ENCODE assay signal across 14 cellular contexts in genomic region chr14:45222485-45223262, GRCh38. TPM values are rescaled to one million over a fixed set of nuclear protein-coding genes. Genes with fewer than 3 reads are reported as not detected.
DNase-seq lines count a peak whose midpoint lies in the region; ATAC-seq and TF ChIP-seq lines count a peak whose summit lies in the region.
"Had no signal": no experiment of that assay in that cellular context is flagged by ENCODE, and none has a peak within 500 bp of the region (broad histone marks: within the 10 kb centered on the region; RNA-seq: fewer than 3 reads in every experiment).

No MANE protein-coding gene starts in this region.

- H3K4me1 ChIP-seq in mucosa of descending colon (ENCODE audit: low read depth) = no peaks in the 10 kb centered on the region
- H3K4me1 ChIP-seq: heart left ventricle, SJSA1 had no signal

- ATAC-seq in GM19467 (IDR thresholded peaks at IDR 0.05; ENCODE audit: unreplicated experiment) = peak; percentile 53
- ATAC-seq in HG03039 (IDR thresholded peaks at IDR 0.05; ENCODE audit: unreplicated experiment) = peak; percentile 43
- ATAC-seq in mucosa of descending colon = peak; percentile 49
- ATAC-seq: heart left ventricle had no signal

- H3K27ac Mint-ChIP-seq in activated CD4-positive, alpha-beta memory T cell treated with anti-CD3 and anti-CD28 coated beads, Interleukin-2, amount 10 ng/mL, durations not matched to agents 7 days and 5 days = peak overlapping the region; percentile 36
- no peak overlapping the region for H3K27ac Mint-ChIP-seq in activated CD4-positive, alpha-beta memory T cell treated with anti-CD3 and anti-CD28 coated beads for 36 hours

- TF ChIP-seq CTCF in mucosa of descending colon (IDR thresholded peaks at IDR 0.05) = no peak

- intact Hi-C loops in activated CD4-positive, alpha-beta memory T cell treated with anti-CD3 and anti-CD28 coated beads for 36 hours (cut with micrococcal nuclease) = no loop called here
- intact Hi-C loops in mucosa of descending colon (cut with DNase I, micrococcal nuclease) (no loop called here), posterior cingulate gyrus (cut with DNase I) (no loop called here)

- no peaks in the 10 kb centered on the region for H3K36me3 ChIP-seq in mucosa of descending colon (ENCODE audit: low read depth)

- H3K9me3 ChIP-seq in mucosa of descending colon = no peaks in the 10 kb centered on the region
- H3K9me3 ChIP-seq: heart left ventricle, SJSA1 had no signal

- H3K4me3 Mint-ChIP-seq in activated CD4-positive, alpha-beta memory T cell treated with anti-CD3 and anti-CD28 coated beads, Interleukin-2, amount 10 ng/mL, durations not matched to agents 7 days and 5 days = no peak overlapping the region
- no peak overlapping the region for H3K4me3 Mint-ChIP-seq in activated CD4-positive, alpha-beta memory T cell treated with anti-CD3 and anti-CD28 coated beads for 36 hours

- peaks cover 30% of the 10 kb centered on the region for H3K4me1 Mint-ChIP-seq in activated CD4-positive, alpha-beta memory T cell treated with anti-CD3 and anti-CD28 coated beads, Interleukin-2, amount 10 ng/mL, durations not matched to agents 7 days and 5 days
- peaks cover 9% of the 10 kb centered on the region for H3K4me1 Mint-ChIP-seq in activated CD4-positive, alpha-beta memory T cell treated with anti-CD3 and anti-CD28 coated beads for 36 hours (ENCODE audit: low read depth)

- POLR2A ChIA-PET in activated CD4-positive, alpha-beta memory T cell treated with anti-CD3 and anti-CD28 coated beads, Interleukin-2, amount 10 ng/mL, durations not matched to agents 7 days and 5 days (lab: Charles Lee) = interaction anchor here (2.3 kb wide), 1 partner anchor 30 kb away, joined by 6 read pairs; the partner anchor contains the start of gene MIS18BP1
- POLR2A ChIA-PET in activated CD4-positive, alpha-beta memory T cell treated with anti-CD3 and anti-CD28 coated beads for 36 hours (lab: Charles Lee) = no interaction called here

- no peaks in the 10 kb centered on the region for H3K9me3 Mint-ChIP-seq in activated CD4-positive, alpha-beta memory T cell treated with anti-CD3 and anti-CD28 coated beads, Interleukin-2, amount 10 ng/mL, durations not matched to agents 7 days and 5 days
- no peaks in the 10 kb centered on the region for H3K9me3 Mint-ChIP-seq in activated CD4-positive, alpha-beta memory T cell treated with anti-CD3 and anti-CD28 coated beads for 36 hours

- CTCF ChIA-PET in activated CD4-positive, alpha-beta memory T cell treated with anti-CD3 and anti-CD28 coated beads, Interleukin-2, amount 10 ng/mL, durations not matched to agents 7 days and 5 days (lab: Charles Lee) = interaction anchor here (1.5 kb wide), 1 partner anchor 31 kb away, joined by 3 read pairs; no protein-coding TSS in a partner anchor
- CTCF ChIA-PET in activated CD4-positive, alpha-beta memory T cell treated with anti-CD3 and anti-CD28 coated beads for 36 hours (lab: Charles Lee) = interaction anchor here (1.2 kb wide), 1 partner anchor 46 kb away, joined by 3 read pairs; no protein-coding TSS in a partner anchor

- H3K27me3 Mint-ChIP-seq in activated CD4-positive, alpha-beta memory T cell treated with anti-CD3 and anti-CD28 coated beads, Interleukin-2, amount 10 ng/mL, durations not matched to agents 7 days and 5 days = no peaks in the 10 kb centered on the region
- H3K27me3 Mint-ChIP-seq in activated CD4-positive, alpha-beta memory T cell treated with anti-CD3 and anti-CD28 coated beads for 36 hours = no peaks in the 10 kb centered on the region

- DNase-seq in activated CD4-positive, alpha-beta memory T cell treated with anti-CD3 and anti-CD28 coated beads, Interleukin-2, amount 10 ng/mL, durations not matched to agents 7 days and 5 days = no peak
- DNase-seq in activated CD4-positive, alpha-beta memory T cell treated with anti-CD3 and anti-CD28 coated beads for 36 hours = no peak
- DNase-seq in mucosa of descending colon (no peak), NCI-H2227 treated with DMSO at 0.1 percent for 48 hours (lab: John Stamatoyannopoulos, UW) (no peak), globus pallidus (ENCODE audit: low spot score) (no peak), posterior cingulate gyrus (no peak)
- DNase-seq: amniotic stem cell, COR-L47, heart left ventricle, MM.1S, substantia nigra had no signal

- H3K36me3 Mint-ChIP-seq in activated CD4-positive, alpha-beta memory T cell treated with anti-CD3 and anti-CD28 coated beads, Interleukin-2, amount 10 ng/mL, durations not matched to agents 7 days and 5 days (ENCODE audit: low read depth) = peaks cover 61% of the 10 kb centered on the region
- H3K36me3 Mint-ChIP-seq in activated CD4-positive, alpha-beta memory T cell treated with anti-CD3 and anti-CD28 coated beads for 36 hours = peaks cover 41% of the 10 kb centered on the region

- H3K4me3 ChIP-seq in mucosa of descending colon = no peak overlapping the region
- H3K4me3 ChIP-seq: heart left ventricle, SJSA1 had no signal

RNA-seq across cellular contexts. Expression of gene MIS18BP1, which starts 30.3 kb away (rescaled TPM):
- 10 to 100 TPM; 66.3 to 66.9 TPM for total RNA-seq in activated CD4-positive, alpha-beta memory T cell treated with anti-CD3 and anti-CD28 coated beads, Interleukin-2, amount 10 ng/mL, durations not matched to agents 7 days and 5 days
- 10 to 100 TPM; 53.7 to 58.5 TPM for total RNA-seq in activated CD4-positive, alpha-beta memory T cell treated with anti-CD3 and anti-CD28 coated beads for 36 hours
- 10 to 100 TPM; 20.4 to 27.7 (median 22.1) TPM for total RNA-seq in mucosa of descending colon
